In the genomic region with DNA sequence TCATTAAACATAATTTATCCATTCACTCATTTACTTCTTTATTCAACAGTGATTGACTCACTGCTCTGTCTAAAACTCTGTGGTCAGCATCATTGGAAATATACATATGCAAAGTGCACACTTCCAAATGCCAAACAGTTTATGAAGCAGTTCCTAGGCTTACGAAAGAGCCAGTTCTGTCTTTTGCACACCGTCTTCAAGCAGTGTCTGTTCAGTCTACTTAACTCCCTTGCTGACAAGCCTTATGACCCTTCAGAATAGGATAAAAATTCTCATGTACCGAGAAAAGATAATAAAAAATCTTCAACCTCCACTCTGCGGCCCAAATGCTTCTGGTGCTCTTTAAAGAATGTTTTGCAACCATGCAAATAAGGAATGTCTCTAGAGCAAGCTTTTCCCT, we compare ENCODE assay signal across 1 cellular context.
TF ChIP-seq lines count a peak whose summit lies in the region.

No MANE protein-coding gene starts in this region.

TF ChIP-seq in IMR-90, 13 proteins besides CTCF, POLR2A, EP300 and RAD21 (continued from another document):
- TF ChIP-seq, protein P1, sequence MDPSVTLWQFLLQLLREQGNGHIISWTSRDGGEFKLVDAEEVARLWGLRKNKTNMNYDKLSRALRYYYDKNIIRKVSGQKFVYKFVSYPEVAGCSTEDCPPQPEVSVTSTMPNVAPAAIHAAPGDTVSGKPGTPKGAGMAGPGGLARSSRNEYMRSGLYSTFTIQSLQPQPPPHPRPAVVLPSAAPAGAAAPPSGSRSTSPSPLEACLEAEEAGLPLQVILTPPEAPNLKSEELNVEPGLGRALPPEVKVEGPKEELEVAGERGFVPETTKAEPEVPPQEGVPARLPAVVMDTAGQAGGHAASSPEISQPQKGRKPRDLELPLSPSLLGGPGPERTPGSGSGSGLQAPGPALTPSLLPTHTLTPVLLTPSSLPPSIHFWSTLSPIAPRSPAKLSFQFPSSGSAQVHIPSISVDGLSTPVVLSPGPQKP (IDR thresholded peaks at IDR 0.05; ENCODE audit: borderline replicate concordance, low read depth, low read length), result no peak
